16 cellular contexts compared by ENCODE assay signal in the genomic region with DNA sequence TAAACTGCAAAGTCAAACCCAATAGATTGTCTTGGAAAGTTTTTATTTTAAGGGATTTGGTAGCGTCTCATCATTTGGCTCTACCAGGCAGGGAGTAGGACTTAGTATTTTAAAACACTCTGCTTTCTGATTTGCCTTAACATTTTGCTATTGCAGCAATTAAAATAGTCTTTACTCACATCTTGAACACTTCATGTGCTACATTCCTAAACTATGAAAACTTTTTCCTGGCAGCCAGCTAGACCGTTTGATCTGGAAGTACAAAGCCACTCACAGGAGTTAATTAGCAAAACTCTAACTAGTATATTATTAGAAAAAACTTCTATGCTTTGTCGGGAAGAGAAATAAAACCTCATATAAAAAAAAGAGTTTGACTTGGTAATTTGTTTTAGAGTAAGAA.
DNase-seq lines count a peak whose midpoint lies in the region; ATAC-seq and TF ChIP-seq lines count a peak whose summit lies in the region.
"Had no signal": no experiment of that assay in that cellular context is flagged by ENCODE, and none has a peak within 500 bp of the region (broad histone marks: within the 10 kb centered on the region; RNA-seq: fewer than 3 reads in every experiment).

No MANE protein-coding gene starts in this region.

- no peaks in the 10 kb centered on the region for H3K4me1 ChIP-seq in mammary epithelial cell (ENCODE audit: insufficient read depth, low read length)
- no peaks in the 10 kb centered on the region for H3K4me1 ChIP-seq in trophoblast cell (ENCODE audit: control insufficient read depth in 1 of 2, insufficient read depth in 2 of 2, low read length in 2 of 2)
- H3K4me1 ChIP-seq: A549, BLaER1, Caco-2, HAP-1 had no signal

- TF ChIP-seq CTCF in cardiac fibroblast (IDR thresholded peaks at IDR 0.05; ENCODE audit: low read depth, low read length) (no peak), retinal pigment epithelial cell (conservative IDR thresholded peaks at IDR 0.05; ENCODE audit: low read depth, low read length) (no peak), mammary epithelial cell (conservative IDR thresholded peaks at IDR 0.05 in 1 of 2, IDR thresholded peaks at IDR 0.05 in 1 of 2; ENCODE audit: extremely low read depth in 1 of 2, insufficient read depth in 1 of 2, low read depth in 1 of 2, low read length in 2 of 2) (no peak)

- no peaks in the 10 kb centered on the region for H4K20me1 ChIP-seq in mammary epithelial cell (ENCODE audit: insufficient read depth, low read length)
- H4K20me1 ChIP-seq: BLaER1 had no signal

- no peaks in the 10 kb centered on the region for H3K36me3 ChIP-seq in mammary epithelial cell (ENCODE audit: insufficient read depth, low read length)
- no peaks in the 10 kb centered on the region for H3K36me3 ChIP-seq in trophoblast cell (ENCODE audit: control insufficient read depth in 1 of 2, insufficient read depth in 2 of 2, low read length in 2 of 2)
- H3K36me3 ChIP-seq: BLaER1, HAP-1 had no signal

- H3K4me2 ChIP-seq in mammary epithelial cell (ENCODE audit: insufficient read depth, low read depth, low read length): no peak overlapping the region
- H3K4me2 ChIP-seq in trophoblast cell (ENCODE audit: low read length): no peak overlapping the region
- H3K4me2 ChIP-seq: A549, BLaER1 had no signal

- WGBS in mammary epithelial cell (ENCODE audit: low coverage, missing lambda C conversion rate): 10% methylated on average over 3 of the region's 3 CpGs
- no CpG with 5 or more reads among the region's 3 CpGs for WGBS in trophoblast cell (ENCODE audit: extremely low coverage, insufficient coverage, insufficient read length)

- H4K8ac ChIP-seq in trophoblast cell (ENCODE audit: low read depth, low read length): no peak overlapping the region

- dilution Hi-C loops in mammary epithelial cell (cut with HindIII; ENCODE audit: low sequenced_read_pairs): no loop called here

- no peak for ATAC-seq in SK-N-SH treated with all-trans-retinoic acid at 6 μM for 48 hours
- ATAC-seq: A549 had no signal

- H3K27me3 ChIP-seq in mammary epithelial cell (ENCODE audit: insufficient read depth, low read length) (peaks cover 15% of the 10 kb centered on the region), trophoblast cell (ENCODE audit: insufficient read depth, low read length) (no peaks in the 10 kb centered on the region)
- H3K27me3 ChIP-seq: BLaER1 had no signal

- no peak overlapping the region for H2AK5ac ChIP-seq in trophoblast cell (ENCODE audit: low read length)

- no peak overlapping the region for H3K4ac ChIP-seq in trophoblast cell (ENCODE audit: low read depth, low read length)

- H2BK120ac ChIP-seq in trophoblast cell (ENCODE audit: insufficient read depth, low read length, poor library complexity): no peak overlapping the region

- no peak overlapping the region for H3K14ac ChIP-seq in trophoblast cell (ENCODE audit: low read length)

- no peak overlapping the region for H4K12ac ChIP-seq in trophoblast cell (ENCODE audit: low read depth, low read length)

- in situ Hi-C loops in mammary epithelial cell (cut with MboI; ENCODE audit: low sequenced_read_pairs in 2 of 2): no loop called here

- no peaks in the 10 kb centered on the region for H3K79me2 ChIP-seq in mammary epithelial cell (ENCODE audit: insufficient read depth, low read length)
- no peaks in the 10 kb centered on the region for H3K79me2 ChIP-seq in trophoblast cell (ENCODE audit: control insufficient read depth, insufficient read depth, low read length, poor library complexity)

- H3K27ac ChIP-seq in mammary epithelial cell (ENCODE audit: insufficient read depth, low read depth, low read length) (no peak overlapping the region), trophoblast cell (ENCODE audit: low read depth, low read length) (no peak overlapping the region)
- H3K27ac ChIP-seq: A549, BLaER1 had no signal

- H3K4me3 ChIP-seq in cardiac fibroblast (replicated peaks in 1 of 2; ENCODE audit: low read depth in 2 of 2, low read length in 2 of 2) (no peak overlapping the region), retinal pigment epithelial cell (ENCODE audit: low read length) (no peak overlapping the region), mammary epithelial cell (replicated peaks in 1 of 3; ENCODE audit: insufficient read depth in 1 of 3, low read depth in 2 of 3, low read length in 3 of 3) (no peak overlapping the region), trophoblast cell (ENCODE audit: low read depth, low read length) (no peak overlapping the region)
- H3K4me3 ChIP-seq: A549, BLaER1, HAP-1 had no signal

- DNase-seq in LHCN-M2 (ENCODE audit: low read depth) (peak; percentile 4), cardiac fibroblast (ENCODE audit: low read depth in 2 of 2) (peak; percentile 9 to 10), iris pigment epithelial cell (ENCODE audit: low read depth) (peak; percentile 2), retinal pigment epithelial cell (ENCODE audit: low read depth) (peak; percentile 35), mammary epithelial cell (no peak), dedifferentiated amniotic fluid mesenchymal stem cell (ENCODE audit: extremely low spot score) (no peak), trophoblast cell (no peak)
- DNase-seq: AML-193; Caco-2; CD8-positive, alpha-beta memory T cell; DND-41; GDM1 had no signal

- no peaks in the 10 kb centered on the region for H3K9me3 ChIP-seq in mammary epithelial cell (replicated peaks; ENCODE audit: insufficient read depth, low read length)
- H3K9me3 ChIP-seq in trophoblast cell (ENCODE audit: insufficient read depth, low read depth, low read length): no peaks in the 10 kb centered on the region
- H3K9me3 ChIP-seq: A549, BLaER1, Caco-2, HAP-1 had no signal

- no peak overlapping the region for H4K91ac ChIP-seq in trophoblast cell (ENCODE audit: low read depth, low read length)

- H3K23ac ChIP-seq in trophoblast cell (ENCODE audit: low read length): no peak overlapping the region

- H2BK12ac ChIP-seq in trophoblast cell (ENCODE audit: low read length): no peak overlapping the region

- BruUV-seq in mammary epithelial cell (replicated peaks; lab: Mats Ljungman, UMichigan): no TSS peak

- intact Hi-C loops in mammary epithelial cell (cut with micrococcal nuclease): no loop called here

- H3K9ac ChIP-seq in mammary epithelial cell (ENCODE audit: insufficient read depth, low read length): no peak overlapping the region
- no peak overlapping the region for H3K9ac ChIP-seq in trophoblast cell (ENCODE audit: low read length)
- H3K9ac ChIP-seq: BLaER1 had no signal

- no peak overlapping the region for H2BK5ac ChIP-seq in trophoblast cell (ENCODE audit: low read depth, low read length, poor library complexity)

- H3K79me1 ChIP-seq in trophoblast cell (ENCODE audit: low read length): no peaks in the 10 kb centered on the region

- H2AFZ ChIP-seq in mammary epithelial cell (ENCODE audit: low read depth, low read length) (no peak overlapping the region), trophoblast cell (ENCODE audit: insufficient read depth, low read length, poor library complexity) (no peak overlapping the region)

- H3K18ac ChIP-seq in trophoblast cell (ENCODE audit: low read length): no peak overlapping the region

- CTCF ChIA-PET in mammary epithelial cell (lab: Charles Lee; ENCODE audit: low non-redundant PET): no interaction called here

TF ChIP-seq in SK-N-SH treated with all-trans-retinoic acid at 6 μM for 48 hours, 23 proteins besides CTCF, POLR2A, EP300 and RAD21 (continues in another document):
- TF ChIP-seq ZC3H10 (CRISPR knock-in tag; IDR thresholded peaks at IDR 0.05) (no peak), ZNF70 (CRISPR knock-in tag; IDR thresholded peaks at IDR 0.05) (no peak), BACH2 (CRISPR knock-in tag; IDR thresholded peaks at IDR 0.05; ENCODE audit: borderline replicate concordance) (no peak), ZFP30 (CRISPR knock-in tag; IDR thresholded peaks at IDR 0.05) (no peak), TOX (CRISPR knock-in tag; IDR thresholded peaks at IDR 0.05; ENCODE audit: borderline replicate concordance) (no peak), ESRRG (CRISPR knock-in tag; IDR thresholded peaks at IDR 0.05) (no peak), ZFP3 (CRISPR knock-in tag; IDR thresholded peaks at IDR 0.05) (no peak), SNAI2 (CRISPR knock-in tag; IDR thresholded peaks at IDR 0.05) (no peak), ZNF565 (CRISPR knock-in tag; conservative IDR thresholded peaks at IDR 0.05; ENCODE audit: low read depth) (no peak), CSDC2 (CRISPR knock-in tag; IDR thresholded peaks at IDR 0.05) (no peak), OSR1 (CRISPR knock-in tag; IDR thresholded peaks at IDR 0.05) (no peak), ARNTL (CRISPR knock-in tag; IDR thresholded peaks at IDR 0.05; ENCODE audit: borderline replicate concordance, low read depth) (no peak), ZNF8 (CRISPR knock-in tag; IDR thresholded peaks at IDR 0.05) (no peak)
- TF ChIP-seq, protein P1, sequence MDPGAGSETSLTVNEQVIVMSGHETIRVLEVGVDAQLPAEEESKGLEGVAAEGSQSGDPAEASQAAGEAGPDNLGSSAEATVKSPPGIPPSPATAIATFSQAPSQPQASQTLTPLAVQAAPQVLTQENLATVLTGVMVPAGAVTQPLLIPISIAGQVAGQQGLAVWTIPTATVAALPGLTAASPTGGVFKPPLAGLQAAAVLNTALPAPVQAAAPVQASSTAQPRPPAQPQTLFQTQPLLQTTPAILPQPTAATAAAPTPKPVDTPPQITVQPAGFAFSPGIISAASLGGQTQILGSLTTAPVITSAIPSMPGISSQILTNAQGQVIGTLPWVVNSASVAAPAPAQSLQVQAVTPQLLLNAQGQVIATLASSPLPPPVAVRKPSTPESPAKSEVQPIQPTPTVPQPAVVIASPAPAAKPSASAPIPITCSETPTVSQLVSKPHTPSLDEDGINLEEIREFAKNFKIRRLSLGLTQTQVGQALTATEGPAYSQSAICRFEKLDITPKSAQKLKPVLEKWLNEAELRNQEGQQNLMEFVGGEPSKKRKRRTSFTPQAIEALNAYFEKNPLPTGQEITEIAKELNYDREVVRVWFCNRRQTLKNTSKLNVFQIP (CRISPR knock-in tag; IDR thresholded peaks at IDR 0.05; ENCODE audit: borderline replicate concordance, low read depth): no peak
- TF ChIP-seq, protein P2, sequence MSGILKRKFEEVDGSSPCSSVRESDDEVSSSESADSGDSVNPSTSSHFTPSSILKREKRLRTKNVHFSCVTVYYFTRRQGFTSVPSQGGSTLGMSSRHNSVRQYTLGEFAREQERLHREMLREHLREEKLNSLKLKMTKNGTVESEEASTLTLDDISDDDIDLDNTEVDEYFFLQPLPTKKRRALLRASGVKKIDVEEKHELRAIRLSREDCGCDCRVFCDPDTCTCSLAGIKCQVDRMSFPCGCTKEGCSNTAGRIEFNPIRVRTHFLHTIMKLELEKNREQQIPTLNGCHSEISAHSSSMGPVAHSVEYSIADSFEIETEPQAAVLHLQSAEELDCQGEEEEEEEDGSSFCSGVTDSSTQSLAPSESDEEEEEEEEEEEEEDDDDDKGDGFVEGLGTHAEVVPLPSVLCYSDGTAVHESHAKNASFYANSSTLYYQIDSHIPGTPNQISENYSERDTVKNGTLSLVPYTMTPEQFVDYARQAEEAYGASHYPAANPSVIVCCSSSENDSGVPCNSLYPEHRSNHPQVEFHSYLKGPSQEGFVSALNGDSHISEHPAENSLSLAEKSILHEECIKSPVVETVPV (CRISPR knock-in tag; IDR thresholded peaks at IDR 0.05): no peak

Comparison
In these comparisons a context has a peak if more than half of its experiments do, and no peak if none do; other contexts are left out.
1. DNase-seq: peak in LHCN-M2 (single experiment), cardiac fibroblast (2 of 2), iris pigment epithelial cell (single experiment) and retinal pigment epithelial cell (single experiment); none in mammary epithelial cell (single experiment), dedifferentiated amniotic fluid mesenchymal stem cell (single experiment) and trophoblast cell (0 of 2).